1 cellular context compared by ENCODE assay signal in the genomic region with DNA sequence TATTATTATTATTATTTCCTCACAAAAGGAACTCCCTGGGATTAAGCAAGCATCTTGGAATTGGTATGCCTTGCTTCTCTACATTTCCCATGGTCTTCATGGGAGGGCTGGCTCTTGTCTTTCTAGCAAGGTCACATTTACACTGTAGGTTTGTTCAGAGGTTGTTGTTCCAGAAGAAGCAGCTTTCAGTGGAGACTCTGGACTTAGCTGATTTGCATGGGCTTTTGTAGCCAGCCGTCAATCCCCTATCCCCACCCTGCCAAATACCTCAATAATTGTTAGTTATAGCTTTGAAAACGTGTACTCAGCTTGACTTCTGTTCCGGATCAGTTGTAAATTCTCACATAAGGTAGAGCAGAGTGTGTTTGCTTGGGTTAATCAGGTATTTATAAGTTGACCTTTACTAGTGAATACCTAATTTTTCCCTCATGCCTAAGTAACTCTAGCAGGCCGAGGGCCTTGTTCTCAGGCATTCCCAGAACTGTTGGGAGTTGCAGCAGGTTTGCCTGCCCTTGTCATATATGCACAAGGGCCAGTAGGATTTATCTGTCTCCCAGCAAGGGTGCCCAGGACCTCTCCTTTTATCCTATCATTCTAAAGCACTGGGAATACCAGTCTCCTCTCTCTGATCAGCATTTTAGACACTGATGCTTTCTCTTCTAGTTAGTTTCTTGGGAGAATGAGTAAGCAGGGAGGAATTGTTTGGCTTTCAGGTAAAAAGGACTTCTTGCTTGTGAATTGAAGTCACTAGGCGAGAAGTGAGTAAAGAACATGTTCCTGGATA.
TF ChIP-seq lines count a peak whose summit lies in the region.

No MANE protein-coding gene starts in this region.

TF ChIP-seq in HepG2, 621 proteins besides CTCF, POLR2A, EP300 and RAD21 (continued from another document and continues in another):
- TF ChIP-seq, protein P1, sequence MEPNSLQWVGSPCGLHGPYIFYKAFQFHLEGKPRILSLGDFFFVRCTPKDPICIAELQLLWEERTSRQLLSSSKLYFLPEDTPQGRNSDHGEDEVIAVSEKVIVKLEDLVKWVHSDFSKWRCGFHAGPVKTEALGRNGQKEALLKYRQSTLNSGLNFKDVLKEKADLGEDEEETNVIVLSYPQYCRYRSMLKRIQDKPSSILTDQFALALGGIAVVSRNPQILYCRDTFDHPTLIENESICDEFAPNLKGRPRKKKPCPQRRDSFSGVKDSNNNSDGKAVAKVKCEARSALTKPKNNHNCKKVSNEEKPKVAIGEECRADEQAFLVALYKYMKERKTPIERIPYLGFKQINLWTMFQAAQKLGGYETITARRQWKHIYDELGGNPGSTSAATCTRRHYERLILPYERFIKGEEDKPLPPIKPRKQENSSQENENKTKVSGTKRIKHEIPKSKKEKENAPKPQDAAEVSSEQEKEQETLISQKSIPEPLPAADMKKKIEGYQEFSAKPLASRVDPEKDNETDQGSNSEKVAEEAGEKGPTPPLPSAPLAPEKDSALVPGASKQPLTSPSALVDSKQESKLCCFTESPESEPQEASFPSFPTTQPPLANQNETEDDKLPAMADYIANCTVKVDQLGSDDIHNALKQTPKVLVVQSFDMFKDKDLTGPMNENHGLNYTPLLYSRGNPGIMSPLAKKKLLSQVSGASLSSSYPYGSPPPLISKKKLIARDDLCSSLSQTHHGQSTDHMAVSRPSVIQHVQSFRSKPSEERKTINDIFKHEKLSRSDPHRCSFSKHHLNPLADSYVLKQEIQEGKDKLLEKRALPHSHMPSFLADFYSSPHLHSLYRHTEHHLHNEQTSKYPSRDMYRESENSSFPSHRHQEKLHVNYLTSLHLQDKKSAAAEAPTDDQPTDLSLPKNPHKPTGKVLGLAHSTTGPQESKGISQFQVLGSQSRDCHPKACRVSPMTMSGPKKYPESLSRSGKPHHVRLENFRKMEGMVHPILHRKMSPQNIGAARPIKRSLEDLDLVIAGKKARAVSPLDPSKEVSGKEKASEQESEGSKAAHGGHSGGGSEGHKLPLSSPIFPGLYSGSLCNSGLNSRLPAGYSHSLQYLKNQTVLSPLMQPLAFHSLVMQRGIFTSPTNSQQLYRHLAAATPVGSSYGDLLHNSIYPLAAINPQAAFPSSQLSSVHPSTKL (CRISPR knock-in tag; IDR thresholded peaks at IDR 0.05), result peak; percentile 55
- TF ChIP-seq USF2 (IDR thresholded peaks at IDR 0.05; ENCODE audit: low read depth, low read length), result no peak
- TF ChIP-seq USF2 (CRISPR knock-in tag; IDR thresholded peaks at IDR 0.05; ENCODE audit: borderline replicate concordance), result no peak
- peak; percentile 52 for TF ChIP-seq HNF4A (CRISPR knock-in tag; IDR thresholded peaks at IDR 0.05)
- no peak for TF ChIP-seq NFIB (CRISPR knock-in tag; IDR thresholded peaks at IDR 0.05; ENCODE audit: borderline replicate concordance)
- TF ChIP-seq ESRRA (CRISPR knock-in tag; IDR thresholded peaks at IDR 0.05; ENCODE audit: low read depth), result 0 out of 2 replicates have a peak, but pooled peaks have one; percentile 51
- no peak for TF ChIP-seq CREBL2 (CRISPR knock-in tag; IDR thresholded peaks at IDR 0.05; ENCODE audit: borderline replicate concordance)
- TF ChIP-seq ZNF335 (CRISPR knock-in tag; IDR thresholded peaks at IDR 0.05), result no peak
- no peak for TF ChIP-seq ZNF563 (CRISPR knock-in tag; IDR thresholded peaks at IDR 0.05)
- TF ChIP-seq HNRNPUL1 (IDR thresholded peaks at IDR 0.05; ENCODE audit: low read depth, low read length), result no peak
- TF ChIP-seq, protein P2, sequence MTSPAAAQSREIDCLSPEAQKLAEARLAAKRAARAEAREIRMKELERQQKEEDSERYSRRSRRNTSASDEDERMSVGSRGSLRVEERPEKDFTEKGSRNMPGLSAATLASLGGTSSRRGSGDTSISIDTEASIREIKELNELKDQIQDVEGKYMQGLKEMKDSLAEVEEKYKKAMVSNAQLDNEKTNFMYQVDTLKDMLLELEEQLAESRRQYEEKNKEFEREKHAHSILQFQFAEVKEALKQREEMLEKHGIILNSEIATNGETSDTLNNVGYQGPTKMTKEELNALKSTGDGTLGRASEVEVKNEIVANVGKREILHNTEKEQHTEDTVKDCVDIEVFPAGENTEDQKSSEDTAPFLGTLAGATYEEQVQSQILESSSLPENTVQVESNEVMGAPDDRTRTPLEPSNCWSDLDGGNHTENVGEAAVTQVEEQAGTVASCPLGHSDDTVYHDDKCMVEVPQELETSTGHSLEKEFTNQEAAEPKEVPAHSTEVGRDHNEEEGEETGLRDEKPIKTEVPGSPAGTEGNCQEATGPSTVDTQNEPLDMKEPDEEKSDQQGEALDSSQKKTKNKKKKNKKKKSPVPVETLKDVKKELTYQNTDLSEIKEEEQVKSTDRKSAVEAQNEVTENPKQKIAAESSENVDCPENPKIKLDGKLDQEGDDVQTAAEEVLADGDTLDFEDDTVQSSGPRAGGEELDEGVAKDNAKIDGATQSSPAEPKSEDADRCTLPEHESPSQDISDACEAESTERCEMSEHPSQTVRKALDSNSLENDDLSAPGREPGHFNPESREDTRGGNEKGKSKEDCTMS (CRISPR knock-in tag; conservative IDR thresholded peaks at IDR 0.05), result no peak
- no peak for TF ChIP-seq SOX6 (IDR thresholded peaks at IDR 0.05)
- peak; percentile 50; the same call in 1 of the 2 replicates for TF ChIP-seq SOX6 (CRISPR knock-in tag; IDR thresholded peaks at IDR 0.05)
- no peak for TF ChIP-seq DBP (CRISPR knock-in tag; IDR thresholded peaks at IDR 0.05; ENCODE audit: not compliant biosample characterization)
- TF ChIP-seq PPARG (CRISPR knock-in tag; conservative IDR thresholded peaks at IDR 0.05), result 0 out of 2 replicates have a peak, but pooled peaks have one; percentile 52
- TF ChIP-seq ZNF280B (CRISPR knock-in tag; IDR thresholded peaks at IDR 0.05; ENCODE audit: borderline replicate concordance), result no peak
- TF ChIP-seq ZNF883 (CRISPR knock-in tag; IDR thresholded peaks at IDR 0.05; ENCODE audit: not compliant biosample characterization), result no peak
- 0 out of 2 replicates have a peak, but pooled peaks have one; percentile 10 for TF ChIP-seq ZNF331 (CRISPR knock-in tag; IDR thresholded peaks at IDR 0.05)
- TF ChIP-seq ZNF484 (CRISPR knock-in tag; IDR thresholded peaks at IDR 0.05; ENCODE audit: borderline replicate concordance, low read depth), result no peak
- TF ChIP-seq SETDB1 (CRISPR knock-in tag; IDR thresholded peaks at IDR 0.05; ENCODE audit: borderline replicate concordance), result no peak
- no peak for TF ChIP-seq AGO2 (optimal IDR thresholded peaks at IDR 0.05; ENCODE audit: low read depth, low read length)
- TF ChIP-seq ZNF768 (CRISPR knock-in tag; IDR thresholded peaks at IDR 0.05), result no peak
- TF ChIP-seq, protein P3, sequence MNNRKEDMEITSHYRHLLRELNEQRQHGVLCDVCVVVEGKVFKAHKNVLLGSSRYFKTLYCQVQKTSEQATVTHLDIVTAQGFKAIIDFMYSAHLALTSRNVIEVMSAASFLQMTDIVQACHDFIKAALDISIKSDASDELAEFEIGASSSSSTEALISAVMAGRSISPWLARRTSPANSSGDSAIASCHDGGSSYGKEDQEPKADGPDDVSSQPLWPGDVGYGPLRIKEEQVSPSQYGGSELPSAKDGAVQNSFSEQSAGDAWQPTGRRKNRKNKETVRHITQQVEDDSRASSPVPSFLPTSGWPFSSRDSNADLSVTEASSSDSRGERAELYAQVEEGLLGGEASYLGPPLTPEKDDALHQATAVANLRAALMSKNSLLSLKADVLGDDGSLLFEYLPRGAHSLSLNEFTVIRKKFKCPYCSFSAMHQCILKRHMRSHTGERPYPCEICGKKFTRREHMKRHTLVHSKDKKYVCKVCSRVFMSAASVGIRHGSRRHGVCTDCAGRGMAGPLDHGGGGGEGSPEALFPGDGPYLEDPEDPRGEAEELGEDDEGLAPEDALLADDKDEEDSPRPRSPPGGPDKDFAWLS (CRISPR knock-in tag; IDR thresholded peaks at IDR 0.05; ENCODE audit: borderline replicate concordance), result no peak
- 0 out of 2 replicates have a peak, but pooled peaks have one; percentile 19 for TF ChIP-seq ZNF646 (CRISPR knock-in tag; IDR thresholded peaks at IDR 0.05)
- no peak for TF ChIP-seq CEBPZ (IDR thresholded peaks at IDR 0.05; ENCODE audit: low read length)
